ENCODE assay signal across 11 cellular contexts in genomic region chr2:174636979-174637378, GRCh38. TPM values are rescaled to one million over a fixed set of nuclear protein-coding genes. Genes with fewer than 3 reads are reported as not detected.
DNase-seq lines count a peak whose midpoint lies in the region; ATAC-seq, FAIRE-seq and TF ChIP-seq lines count a peak whose summit lies in the region.
"Had no signal": no experiment of that assay in that cellular context is flagged by ENCODE, and none has a peak within 500 bp of the region (broad histone marks: within the 10 kb centered on the region; RNA-seq: fewer than 3 reads in every experiment).

No MANE protein-coding gene starts in this region.

- POLR2A ChIA-PET in activated CD4-positive, alpha-beta memory T cell treated with anti-CD3 and anti-CD28 coated beads for 36 hours (lab: Charles Lee), result interaction anchor here (0.6 to 5.1 kb wide), 3 partner anchors 42 to 147 kb away, joined by 4 to 126 read pairs (median 9); partner anchors contain the start of gene WIPF1

- H3K36me3 Mint-ChIP-seq in CD14-positive monocyte (peaks cover 2 to 8% of the 10 kb centered on the region in 2 donors), glutamatergic neuron (ENCODE audit: unreplicated experiment) (no peaks in the 10 kb centered on the region)
- H3K36me3 Mint-ChIP-seq in activated CD4-positive, alpha-beta memory T cell treated with anti-CD3 and anti-CD28 coated beads for 36 hours, result peaks cover 13% of the 10 kb centered on the region

- intact Hi-C loops in CD14-positive monocyte (cut with micrococcal nuclease), result loop anchor here in 1 of 2 donors (10.0 kb wide), 1 partner anchor 48 kb away; no protein-coding TSS in a partner anchor
- intact Hi-C loops in activated CD4-positive, alpha-beta memory T cell treated with anti-CD3 and anti-CD28 coated beads for 36 hours (cut with micrococcal nuclease), result no loop called here

- H3K9me3 Mint-ChIP-seq in CD14-positive monocyte (no peaks in the 10 kb centered on the region), glutamatergic neuron (ENCODE audit: unreplicated experiment) (peaks cover 1% of the 10 kb centered on the region)
- no peaks in the 10 kb centered on the region for H3K9me3 Mint-ChIP-seq in activated CD4-positive, alpha-beta memory T cell treated with anti-CD3 and anti-CD28 coated beads for 36 hours

- FAIRE-seq in GM19239 (lab: Jason Lieb, UNC), result peak; percentile 59

- H3K27ac Mint-ChIP-seq in CD14-positive monocyte (no peak overlapping the region), glutamatergic neuron (ENCODE audit: unreplicated experiment) (no peak overlapping the region)
- H3K27ac Mint-ChIP-seq in activated CD4-positive, alpha-beta memory T cell treated with anti-CD3 and anti-CD28 coated beads for 36 hours, result peak overlapping the region; percentile 61

- TF ChIP-seq CTCF in CD14-positive monocyte (IDR thresholded peaks at IDR 0.05), result peak; percentile 8
- peak; percentile 13 for TF ChIP-seq CTCF in glutamatergic neuron (IDR thresholded peaks at IDR 0.05; ENCODE audit: partially characterized antibody, unreplicated experiment)

- CTCF ChIA-PET in activated CD4-positive, alpha-beta memory T cell treated with anti-CD3 and anti-CD28 coated beads for 36 hours (lab: Charles Lee), result interaction anchor here (0.7 to 5.6 kb wide), 3 partner anchors 44 to 50 kb away, joined by 3 to 62 read pairs (median 34); no protein-coding TSS in a partner anchor

- DNase-seq in CD14-positive monocyte (ENCODE audit: low spot score) (no peak), GM19239 (ENCODE audit: insufficient read length, low spot score) (no peak), glutamatergic neuron (no peak), NCI-H2196 treated with DMSO at 0.1 percent for 48 hours (lab: John Stamatoyannopoulos, UW; ENCODE audit: unreplicated experiment) (no peak)
- DNase-seq in activated CD4-positive, alpha-beta memory T cell treated with anti-CD3 and anti-CD28 coated beads for 36 hours, result no peak
- DNase-seq: head of caudate nucleus, NCI-H146, NCI-H748 treated with DMSO at 0.1 percent for 48 hours, right lobe of liver had no signal

- peaks cover 28% of the 10 kb centered on the region for H3K4me1 Mint-ChIP-seq in CD14-positive monocyte
- peaks cover 37% of the 10 kb centered on the region for H3K4me1 Mint-ChIP-seq in activated CD4-positive, alpha-beta memory T cell treated with anti-CD3 and anti-CD28 coated beads for 36 hours (ENCODE audit: low read depth)
- no peaks in the 10 kb centered on the region for H3K4me1 Mint-ChIP-seq in glutamatergic neuron (ENCODE audit: low read depth, unreplicated experiment)

- no peak for ATAC-seq in GM18909 (IDR thresholded peaks at IDR 0.05; ENCODE audit: poor library complexity, unreplicated experiment)
- ATAC-seq in HG02798 (IDR thresholded peaks at IDR 0.05; ENCODE audit: poor library complexity, unreplicated experiment), result no peak
- ATAC-seq: right lobe of liver had no signal

- peaks cover 0 to 2% (median 0%) of the 10 kb centered on the region in 3 donors for H3K27me3 Mint-ChIP-seq in CD14-positive monocyte (ENCODE audit: low read depth in 3 of 3)
- H3K27me3 Mint-ChIP-seq in activated CD4-positive, alpha-beta memory T cell treated with anti-CD3 and anti-CD28 coated beads for 36 hours, result no peaks in the 10 kb centered on the region
- H3K27me3 Mint-ChIP-seq in glutamatergic neuron (ENCODE audit: unreplicated experiment), result no peaks in the 10 kb centered on the region

- H3K4me3 Mint-ChIP-seq in CD14-positive monocyte, result no peak overlapping the region
- H3K4me3 Mint-ChIP-seq in activated CD4-positive, alpha-beta memory T cell treated with anti-CD3 and anti-CD28 coated beads for 36 hours, result no peak overlapping the region
- no peak overlapping the region for H3K4me3 Mint-ChIP-seq in glutamatergic neuron (ENCODE audit: unreplicated experiment)

RNA-seq across cellular contexts. Expression of gene WIPF1, which starts 39.4 kb away (rescaled TPM):
- 10 to 100 TPM; 43.9 to 74.3 TPM for polyA plus RNA-seq in CD14-positive monocyte
- total RNA-seq in activated CD4-positive, alpha-beta memory T cell treated with anti-CD3 and anti-CD28 coated beads for 36 hours, result 100 to 1,000 TPM; 170 to 183 TPM
- total RNA-seq in glutamatergic neuron (ENCODE audit: unreplicated experiment), result 15.5 TPM

Comparison
In these comparisons a context has a peak if more than half of its experiments do, and no peak if none do; other contexts are left out.
1. RNA of gene WIPF1, which starts 39.4 kb away (total RNA-seq): 170 to 183 TPM in activated CD4-positive, alpha-beta memory T cell treated with anti-CD3 and anti-CD28 coated beads for 36 hours; 15.5 TPM in glutamatergic neuron (single experiment); every median in the first group is over 10 times any median in the second.